9 cellular contexts compared by ENCODE assay signal in genomic region chr7:51160990-51161615, GRCh38.
DNase-seq lines count a peak whose midpoint lies in the region; ATAC-seq and TF ChIP-seq lines count a peak whose summit lies in the region.
"Had no signal": no experiment of that assay in that cellular context is flagged by ENCODE, and none has a peak within 500 bp of the region (broad histone marks: within the 10 kb centered on the region; RNA-seq: fewer than 3 reads in every experiment).

No MANE protein-coding gene starts in this region.

- H3K18ac ChIP-seq in mesendoderm (ENCODE audit: low read length) = no peak overlapping the region

- H3K36me3 ChIP-seq in mesendoderm (ENCODE audit: control insufficient read depth, insufficient read depth, low read length) = no peaks in the 10 kb centered on the region

- no peak overlapping the region for H4K5ac ChIP-seq in mesendoderm (ENCODE audit: low read length)

- no peak overlapping the region for H2BK5ac ChIP-seq in mesendoderm (ENCODE audit: low read length)

- H3K27me3 Mint-ChIP-seq in HFFc6 (ENCODE audit: insufficient read depth) = peaks cover 13% of the 10 kb centered on the region
- peaks cover 30% of the 10 kb centered on the region for H3K27me3 Mint-ChIP-seq in activated CD4-positive, alpha-beta memory T cell treated with anti-CD3 and anti-CD28 coated beads, Interleukin-2, amount 10 ng/mL, durations not matched to agents 7 days and 5 days

- no peak overlapping the region for H3K4ac ChIP-seq in mesendoderm (ENCODE audit: low read depth, low read length)

- H4K8ac ChIP-seq in mesendoderm (ENCODE audit: low read depth, low read length) = no peak overlapping the region

- no peak overlapping the region for H2BK120ac ChIP-seq in mesendoderm (ENCODE audit: low read depth, low read length)

- CTCF ChIA-PET in activated CD4-positive, alpha-beta memory T cell treated with anti-CD3 and anti-CD28 coated beads, Interleukin-2, amount 10 ng/mL, durations not matched to agents 7 days and 5 days (lab: Charles Lee) = interaction anchor here (0.8 to 5.8 kb wide), 57 partner anchors 9 to 1068 kb away, joined by 3 to 59 read pairs (median 4); partner anchors contain the start of gene ZPBP

- H3K4me1 ChIP-seq in mesendoderm (ENCODE audit: control insufficient read depth, low read depth, low read length) = no peaks in the 10 kb centered on the region

- H2AK5ac ChIP-seq in mesendoderm (ENCODE audit: low read length) = no peak overlapping the region

- H3K4me2 ChIP-seq in mesendoderm (ENCODE audit: low read length) = no peak overlapping the region

- DNase-seq in DMS79 treated with DMSO at 0.1 percent for 48 hours (lab: John Stamatoyannopoulos, UW) = peak; percentile 59
- peak; percentile 58 for DNase-seq in HFFc6
- peak; percentile 45 to 87 for DNase-seq in NCI-H446 (lab: John Stamatoyannopoulos, UW)
- DNase-seq in activated CD4-positive, alpha-beta memory T cell treated with anti-CD3 and anti-CD28 coated beads, Interleukin-2, amount 10 ng/mL, durations not matched to agents 7 days and 5 days = peak; percentile 62
- peak; percentile 13 for DNase-seq in effector CD4-positive, alpha-beta T cell
- DNase-seq in mesendoderm = peak; percentile 84
- peak; percentile 24 to 34 for DNase-seq in stimulated activated CD8-positive, alpha-beta memory T cell treated with anti-CD3 and anti-CD28 coated beads, Interleukin-2, amount 100 ng/mL, for 48 hours (ENCODE audit: low read depth in 2 of 2)

- no peaks in the 10 kb centered on the region for H3K36me3 Mint-ChIP-seq in HFFc6 (ENCODE audit: low read depth)
- no peaks in the 10 kb centered on the region for H3K36me3 Mint-ChIP-seq in activated CD4-positive, alpha-beta memory T cell treated with anti-CD3 and anti-CD28 coated beads, Interleukin-2, amount 10 ng/mL, durations not matched to agents 7 days and 5 days (ENCODE audit: low read depth)

- H3K27me3 ChIP-seq in mesendoderm (ENCODE audit: insufficient read depth, low read length, poor library complexity) = no peaks in the 10 kb centered on the region

- H3K4me3 ChIP-seq in mesendoderm (ENCODE audit: low read length) = no peak overlapping the region

- no peaks in the 10 kb centered on the region for H3K79me1 ChIP-seq in mesendoderm (ENCODE audit: low read length)

- no peak overlapping the region for H2BK15ac ChIP-seq in mesendoderm (replicated peaks; ENCODE audit: low read depth)

- H3K56ac ChIP-seq in mesendoderm (ENCODE audit: low read length) = no peak overlapping the region

- WGBS in mesendoderm (ENCODE audit: extremely low coverage, insufficient coverage, low lambda C conversion rate) = no CpG with 5 or more reads among the region's 9 CpGs

- no peak for ATAC-seq in HG03095 (IDR thresholded peaks at IDR 0.05; ENCODE audit: unreplicated experiment)

- peak; percentile 98 for TF ChIP-seq CTCF in HFFc6 (IDR thresholded peaks at IDR 0.05)

- H3K27ac Mint-ChIP-seq in HFFc6 = no peak overlapping the region
- no peak overlapping the region for H3K27ac Mint-ChIP-seq in activated CD4-positive, alpha-beta memory T cell treated with anti-CD3 and anti-CD28 coated beads, Interleukin-2, amount 10 ng/mL, durations not matched to agents 7 days and 5 days
- H3K27ac Mint-ChIP-seq: dendritic cell treated with granulocyte-macrophage colony-stimulating factor and Interleukin-4, amounts not matched to agents 40 ng/mL and 50 ng/mL, for 4 days had no signal

- H3K4me1 Mint-ChIP-seq in HFFc6 (ENCODE audit: low read depth) = peaks cover 5% of the 10 kb centered on the region; the same call in 1 of the 2 replicates
- H3K4me1 Mint-ChIP-seq in activated CD4-positive, alpha-beta memory T cell treated with anti-CD3 and anti-CD28 coated beads, Interleukin-2, amount 10 ng/mL, durations not matched to agents 7 days and 5 days = peaks cover 9% of the 10 kb centered on the region

- no peak overlapping the region for H3K27ac ChIP-seq in mesendoderm (ENCODE audit: low read depth, low read length)

- POLR2A ChIA-PET in activated CD4-positive, alpha-beta memory T cell treated with anti-CD3 and anti-CD28 coated beads, Interleukin-2, amount 10 ng/mL, durations not matched to agents 7 days and 5 days (lab: Charles Lee) = no interaction called here

- no peak overlapping the region for H3K4me3 Mint-ChIP-seq in HFFc6
- no peak overlapping the region for H3K4me3 Mint-ChIP-seq in activated CD4-positive, alpha-beta memory T cell treated with anti-CD3 and anti-CD28 coated beads, Interleukin-2, amount 10 ng/mL, durations not matched to agents 7 days and 5 days
- H3K4me3 Mint-ChIP-seq: dendritic cell treated with granulocyte-macrophage colony-stimulating factor and Interleukin-4, amounts not matched to agents 40 ng/mL and 50 ng/mL, for 4 days had no signal

- H3K23ac ChIP-seq in mesendoderm (ENCODE audit: low read length) = no peak overlapping the region

- no peak overlapping the region for H3K9ac ChIP-seq in mesendoderm (ENCODE audit: low read length)

- H3K79me2 ChIP-seq in mesendoderm (ENCODE audit: control insufficient read depth, insufficient read depth, low read length) = no peaks in the 10 kb centered on the region

- no peaks in the 10 kb centered on the region for H3K9me3 Mint-ChIP-seq in HFFc6
- H3K9me3 Mint-ChIP-seq in activated CD4-positive, alpha-beta memory T cell treated with anti-CD3 and anti-CD28 coated beads, Interleukin-2, amount 10 ng/mL, durations not matched to agents 7 days and 5 days = no peaks in the 10 kb centered on the region
- H3K9me3 Mint-ChIP-seq: dendritic cell treated with granulocyte-macrophage colony-stimulating factor and Interleukin-4, amounts not matched to agents 40 ng/mL and 50 ng/mL, for 4 days had no signal

Comparison
In these comparisons a context has a peak if more than half of its experiments do, and no peak if none do; other contexts are left out.
1. DNase-seq: peak in every context shown above with its lines; median percentile 84 in mesendoderm; 66 in NCI-H446; 62 in activated CD4-positive, alpha-beta memory T cell treated with anti-CD3 and anti-CD28 coated beads, Interleukin-2, amount 10 ng/mL, durations not matched to agents 7 days and 5 days; 59 in DMS79 treated with DMSO at 0.1 percent for 48 hours; 58 in HFFc6; 29 in stimulated activated CD8-positive, alpha-beta memory T cell treated with anti-CD3 and anti-CD28 coated beads, Interleukin-2, amount 100 ng/mL, for 48 hours; 13 in effector CD4-positive, alpha-beta T cell.